ENCODE assay signal across 23 cellular contexts in genomic region chr12:80443974-80444666, GRCh38. TPM values are rescaled to one million over a fixed set of nuclear protein-coding genes. Genes with fewer than 3 reads are reported as not detected.
DNase-seq lines count a peak whose midpoint lies in the region; ATAC-seq, FAIRE-seq and TF ChIP-seq lines count a peak whose summit lies in the region.
"Had no signal": no experiment of that assay in that cellular context is flagged by ENCODE, and none has a peak within 500 bp of the region (broad histone marks: within the 10 kb centered on the region; RNA-seq: fewer than 3 reads in every experiment).

PTPRQ (plus strand) TSS chr12:80444235; CDS start chr12:80444346, 111 bp downstream.

- H3K27ac ChIP-seq in astrocyte (ENCODE audit: low read depth, low read length) (no peak within 1 kb of the TSS), parathyroid adenoma (no peak within 1 kb of the TSS)
- H3K27ac ChIP-seq: HL-60, neutrophil, skin epidermis, testis had no signal

- H3K79me2 ChIP-seq in astrocyte (ENCODE audit: insufficient read depth, low read length): no peaks in the 10 kb centered on the region
- no peaks in the 10 kb centered on the region for H3K79me2 ChIP-seq in parathyroid adenoma

- POLR2A ChIA-PET in naive thymus-derived CD8-positive, alpha-beta T cell (lab: Charles Lee): no interaction called here

- no peak within 1 kb of the TSS for H3K9ac ChIP-seq in astrocyte (ENCODE audit: low read length)
- H3K9ac ChIP-seq in parathyroid adenoma: no peak within 1 kb of the TSS

- H2AFZ ChIP-seq in astrocyte (ENCODE audit: low read depth, low read length) (no peak within 1 kb of the TSS), parathyroid adenoma (peak within 1 kb of the TSS; percentile 56)
- H2AFZ ChIP-seq: GM23338 had no signal

- H3K36me3 Mint-ChIP-seq in astrocyte (ENCODE audit: low read depth, unreplicated experiment): no peaks in the 10 kb centered on the region
- no peaks in the 10 kb centered on the region for H3K36me3 Mint-ChIP-seq in naive thymus-derived CD8-positive, alpha-beta T cell
- H3K36me3 Mint-ChIP-seq: memory B cell had no signal

- no peaks in the 10 kb centered on the region for H3K9me3 Mint-ChIP-seq in astrocyte (ENCODE audit: unreplicated experiment)
- peaks cover 0 to 13% (median 4%) of the 10 kb centered on the region in 9 donors for H3K9me3 Mint-ChIP-seq in naive thymus-derived CD8-positive, alpha-beta T cell
- H3K9me3 Mint-ChIP-seq: GM23338 had no signal

- H3K4me3 ChIP-seq in astrocyte (ENCODE audit: insufficient read depth, low read depth, low read length) (no peak within 1 kb of the TSS), fibroblast of the aortic adventitia (ENCODE audit: low read depth, low read length) (peak within 1 kb of the TSS; percentile 0), parathyroid adenoma (ENCODE audit: low read depth, low read length) (peak within 1 kb of the TSS; percentile 13)
- H3K4me3 ChIP-seq: GM23338, skin epidermis, testis had no signal

- H3K27me3 ChIP-seq in astrocyte (ENCODE audit: insufficient read depth, low read length) (no peaks in the 10 kb centered on the region), parathyroid adenoma (ENCODE audit: control insufficient read depth, insufficient read depth, low read length) (no peaks in the 10 kb centered on the region)
- H3K27me3 ChIP-seq: neutrophil, testis had no signal

- no peak within 1 kb of the TSS for H3K27ac Mint-ChIP-seq in astrocyte (ENCODE audit: unreplicated experiment)
- H3K27ac Mint-ChIP-seq in naive thymus-derived CD8-positive, alpha-beta T cell: no peak within 1 kb of the TSS
- H3K27ac Mint-ChIP-seq: GM23338, memory B cell had no signal

- H3K4me2 ChIP-seq in astrocyte (ENCODE audit: low read length) (peak within 1 kb of the TSS; percentile 11), parathyroid adenoma (ENCODE audit: low read length) (peak within 1 kb of the TSS; percentile 45)
- H3K4me2 ChIP-seq: GM23338 had no signal

- H3K4me3 Mint-ChIP-seq in astrocyte (ENCODE audit: unreplicated experiment): no peak within 1 kb of the TSS
- no peak within 1 kb of the TSS for H3K4me3 Mint-ChIP-seq in naive thymus-derived CD8-positive, alpha-beta T cell
- H3K4me3 Mint-ChIP-seq: GM23338, memory B cell had no signal

- peaks cover 21% of the 10 kb centered on the region for H3K4me1 ChIP-seq in astrocyte (ENCODE audit: insufficient read depth, low read length)
- H3K4me1 ChIP-seq in parathyroid adenoma: no peaks in the 10 kb centered on the region
- H3K4me1 ChIP-seq: testis had no signal

- DNase-seq in EH (ENCODE audit: low read depth) (peak; percentile 47), astrocyte (ENCODE audit: low read depth) (peak; percentile 73), fibroblast of the aortic adventitia (ENCODE audit: low read depth) (peak; percentile 77), 8988T (no peak)
- DNase-seq in naive thymus-derived CD8-positive, alpha-beta T cell: no peak
- DNase-seq: activated CD4-positive, CD25-positive, alpha-beta regulatory T cell; activated CD8-positive, alpha-beta memory T cell treated with anti-CD3 and anti-CD28 coated beads for 24 hours; C1 segment of cervical spinal cord; cerebellar nuclear complex; DMS 273 treated with DMSO at 0.1 percent for 48 hours; glutamatergic neuron; NCI-H187 treated with DMSO at 0.1 percent for 48 hours; NCI-H748 treated with DMSO at 0.1 percent for 48 hours; T-helper 2 cell; testis had no signal

- H3K27me3 Mint-ChIP-seq in astrocyte (ENCODE audit: low read depth, unreplicated experiment): peaks cover 3% of the 10 kb centered on the region
- H3K27me3 Mint-ChIP-seq in naive thymus-derived CD8-positive, alpha-beta T cell: no peaks in the 10 kb centered on the region
- H3K27me3 Mint-ChIP-seq: memory B cell had no signal

- H3K4me1 Mint-ChIP-seq in astrocyte (ENCODE audit: low read depth, unreplicated experiment): peaks cover 18% of the 10 kb centered on the region
- H3K4me1 Mint-ChIP-seq in naive thymus-derived CD8-positive, alpha-beta T cell: no peaks in the 10 kb centered on the region
- H3K4me1 Mint-ChIP-seq: GM23338, memory B cell had no signal

- TF ChIP-seq CTCF in astrocyte (IDR thresholded peaks at IDR 0.05; ENCODE audit: insufficient read depth, low read depth, low read length): no peak
- TF ChIP-seq CTCF in fibroblast of the aortic adventitia (IDR thresholded peaks at IDR 0.05; ENCODE audit: insufficient read depth, low read length): no peak
- no peak for TF ChIP-seq CTCF in parathyroid adenoma (IDR thresholded peaks at IDR 0.05)

- H3K36me3 ChIP-seq in astrocyte (ENCODE audit: insufficient read depth, low read length): no peaks in the 10 kb centered on the region
- H3K36me3 ChIP-seq in parathyroid adenoma (ENCODE audit: control insufficient read depth, insufficient read depth, low read length): no peaks in the 10 kb centered on the region
- H3K36me3 ChIP-seq: neutrophil had no signal

- no peaks in the 10 kb centered on the region for H3K9me3 ChIP-seq in astrocyte (ENCODE audit: insufficient read depth, low read depth, low read length)
- H3K9me3 ChIP-seq in parathyroid adenoma (ENCODE audit: control insufficient read depth, low read length): no peaks in the 10 kb centered on the region
- H3K9me3 ChIP-seq: neutrophil, testis had no signal

- ATAC-seq in HG03571 (IDR thresholded peaks at IDR 0.05; ENCODE audit: unreplicated experiment): no peak
- ATAC-seq in GM19035 (IDR thresholded peaks at IDR 0.05; ENCODE audit: unreplicated experiment): no peak
- ATAC-seq in naive thymus-derived CD8-positive, alpha-beta T cell: no peak
- ATAC-seq: GM23338 had no signal

- no peak for FAIRE-seq in astrocyte (lab: Jason Lieb, UNC)

- H4K20me1 ChIP-seq in astrocyte (ENCODE audit: insufficient read depth, low read length): no peaks in the 10 kb centered on the region

RNA-seq across cellular contexts. Expression of gene PTPRQ, which starts in this region (rescaled TPM):
- total RNA-seq in astrocyte (0.18 TPM in 1 of 2 replicates, not detected in the other), fibroblast of the aortic adventitia (ENCODE audit: low replicate concordance) (1.2 and 32.1 TPM in 2 replicates)
- total RNA-seq in naive thymus-derived CD8-positive, alpha-beta T cell: not detected
- not detected for polyA plus RNA-seq in naive thymus-derived CD8-positive, alpha-beta T cell
- total RNA-seq: GM23338 had no signal
- polyA plus RNA-seq: GM23338 had no signal

Comparison
In these comparisons a context has a peak if more than half of its experiments do, and no peak if none do; other contexts are left out.
1. Peak in DNase-seq and H3K4me2 ChIP-seq in astrocyte; RNA of the gene not detected or under 1 TPM.
2. DNase-seq: peak in EH (single experiment) and fibroblast of the aortic adventitia (single experiment); none in 8988T (single experiment) and naive thymus-derived CD8-positive, alpha-beta T cell (0 of 10).